In the genomic region with DNA sequence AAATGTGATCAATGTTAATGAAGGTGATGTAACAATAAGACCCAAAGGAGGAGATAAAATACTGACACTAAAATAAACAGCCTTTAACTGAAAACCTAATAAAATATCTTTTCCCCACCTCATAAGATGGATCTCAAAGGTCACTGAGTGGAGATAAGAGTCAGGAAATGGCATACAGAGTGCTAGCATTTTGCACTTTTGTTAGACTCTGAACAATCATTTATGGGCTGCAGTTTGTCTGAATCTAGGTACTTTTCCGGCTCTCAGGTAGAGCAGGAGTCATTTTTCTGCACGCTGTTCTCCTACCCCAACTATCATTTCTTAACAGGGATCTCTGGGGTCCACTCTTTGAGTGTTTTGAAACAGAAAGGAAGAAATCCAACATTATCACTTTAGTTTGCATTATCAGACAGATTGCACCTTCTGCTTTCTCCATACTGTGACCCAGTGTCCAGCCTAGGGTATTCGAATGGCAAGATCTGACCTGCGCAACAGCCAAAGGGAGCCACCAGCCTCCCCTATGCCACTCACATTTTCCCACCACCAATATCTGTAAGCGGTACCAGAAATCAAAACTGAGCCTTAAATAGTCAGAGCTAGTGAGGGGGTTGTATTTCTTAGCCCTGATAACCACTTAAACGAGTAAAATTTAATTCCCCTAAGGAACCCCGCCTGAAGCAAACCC, we compare ENCODE assay signal across 1 cellular context.
TF ChIP-seq lines count a peak whose summit lies in the region.

No MANE protein-coding gene starts in this region.

TF ChIP-seq in IMR-90, 13 proteins besides CTCF, POLR2A, EP300 and RAD21 (continued from another document):
- TF ChIP-seq, protein P1, sequence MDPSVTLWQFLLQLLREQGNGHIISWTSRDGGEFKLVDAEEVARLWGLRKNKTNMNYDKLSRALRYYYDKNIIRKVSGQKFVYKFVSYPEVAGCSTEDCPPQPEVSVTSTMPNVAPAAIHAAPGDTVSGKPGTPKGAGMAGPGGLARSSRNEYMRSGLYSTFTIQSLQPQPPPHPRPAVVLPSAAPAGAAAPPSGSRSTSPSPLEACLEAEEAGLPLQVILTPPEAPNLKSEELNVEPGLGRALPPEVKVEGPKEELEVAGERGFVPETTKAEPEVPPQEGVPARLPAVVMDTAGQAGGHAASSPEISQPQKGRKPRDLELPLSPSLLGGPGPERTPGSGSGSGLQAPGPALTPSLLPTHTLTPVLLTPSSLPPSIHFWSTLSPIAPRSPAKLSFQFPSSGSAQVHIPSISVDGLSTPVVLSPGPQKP (IDR thresholded peaks at IDR 0.05; ENCODE audit: borderline replicate concordance, low read depth, low read length): no peak
- no peak for TF ChIP-seq CEBPB (IDR thresholded peaks at IDR 0.05; ENCODE audit: low read depth, low read length)
- no peak for TF ChIP-seq RCOR1 (IDR thresholded peaks at IDR 0.05; ENCODE audit: insufficient replicate concordance, low read length)
- TF ChIP-seq NFE2L2 (IDR thresholded peaks at IDR 0.05; ENCODE audit: low read depth, low read length): no peak
- no peak for TF ChIP-seq BHLHE40 (IDR thresholded peaks at IDR 0.05; ENCODE audit: low read depth, low read length)
- TF ChIP-seq MAFK (IDR thresholded peaks at IDR 0.05; ENCODE audit: low read depth, low read length): no peak
